In the genomic region with DNA sequence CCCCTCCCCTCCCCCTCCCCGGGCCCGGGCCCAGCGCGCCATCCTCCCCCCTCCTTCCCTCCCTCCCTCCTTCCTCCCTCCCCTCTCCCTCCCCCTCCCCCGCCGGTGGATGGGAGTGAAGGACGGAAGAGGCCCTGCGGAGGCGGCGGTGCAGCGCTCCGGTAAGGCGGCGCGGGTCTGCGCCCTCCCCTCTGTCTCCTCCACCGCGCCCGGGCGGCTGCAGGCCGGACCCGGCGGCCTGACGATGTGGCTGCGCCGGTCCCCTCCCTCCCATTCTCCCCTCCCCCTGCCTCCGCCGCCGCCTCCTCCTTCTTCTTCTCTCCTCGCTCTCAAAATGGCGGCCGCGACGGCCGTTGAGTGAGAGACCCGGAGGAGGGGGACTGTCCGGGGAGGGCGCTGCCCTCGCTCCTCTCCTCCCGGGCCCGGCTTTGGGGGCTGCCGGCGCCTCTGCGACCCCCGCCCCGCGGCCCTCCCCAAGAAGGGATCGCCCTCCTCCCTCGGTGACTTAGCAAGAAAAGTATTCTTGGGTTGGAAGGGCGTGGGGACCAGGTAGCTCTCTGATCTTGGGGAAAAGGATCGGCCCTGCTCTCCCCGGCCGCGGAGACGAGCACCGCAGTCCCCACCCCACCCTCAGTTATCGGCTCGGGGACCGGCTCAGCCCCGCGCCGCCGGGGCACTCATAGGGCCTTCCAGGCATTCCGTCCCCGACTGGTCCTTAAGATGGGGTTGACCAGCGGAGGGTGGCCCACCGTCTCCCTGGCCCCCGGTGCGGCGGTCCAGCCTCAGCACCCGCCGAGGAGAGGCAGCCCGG, we compare ENCODE assay signal across 8 cellular contexts. TPM values are rescaled to one million over a fixed set of nuclear protein-coding genes. Genes with fewer than 3 reads are reported as not detected.
DNase-seq lines count a peak whose midpoint lies in the region; ATAC-seq and TF ChIP-seq lines count a peak whose summit lies in the region.

No MANE protein-coding gene starts in this region.

- H3K9ac ChIP-seq in HUES6 (ENCODE audit: low read length) (peak overlapping the region; percentile 91), neural progenitor cell (peak overlapping the region; percentile 98)

- H3K27ac Mint-ChIP-seq in neural progenitor cell = no peak overlapping the region

- H3K27ac ChIP-seq in HUES6 (ENCODE audit: low read depth, low read length) (peak overlapping the region; percentile 98), neural progenitor cell (peak overlapping the region; percentile 99)

- H3K4me1 ChIP-seq in HUES6 (ENCODE audit: control insufficient read depth, insufficient read depth, low read length) (peaks cover 6% of the 10 kb centered on the region), neural progenitor cell (peaks cover 12% of the 10 kb centered on the region)

- no peaks in the 10 kb centered on the region for H3K9me3 ChIP-seq in HUES6 (ENCODE audit: control insufficient read depth, insufficient read depth, low read depth, low read length)
- H3K9me3 ChIP-seq in neural progenitor cell (ENCODE audit: low read depth) = no peaks in the 10 kb centered on the region

- H3K36me3 ChIP-seq in HUES6 (ENCODE audit: control insufficient read depth, insufficient read depth, low read length) (no peaks in the 10 kb centered on the region), neural progenitor cell (no peaks in the 10 kb centered on the region)

- H3K27me3 ChIP-seq in HUES6 (ENCODE audit: control insufficient read depth, insufficient read depth, low read length) (no peaks in the 10 kb centered on the region), neural progenitor cell (no peaks in the 10 kb centered on the region)

- peak; percentile 46 for ATAC-seq in GM21447 (IDR thresholded peaks at IDR 0.05; ENCODE audit: unreplicated experiment)

- H2AFZ ChIP-seq in neural progenitor cell (replicated peaks) = peak overlapping the region; percentile 60

- H3K4me2 ChIP-seq in neural progenitor cell = peak overlapping the region; percentile 93

- peaks cover 24% of the 10 kb centered on the region for H3F3A ChIP-seq in neural progenitor cell (ENCODE audit: low read depth)

- H3K4me3 ChIP-seq in HUES6 (ENCODE audit: low read depth, low read length) (peak overlapping the region; percentile 83), foreskin fibroblast (ENCODE audit: low read depth in 1 of 2, low read length in 2 of 2) (peak overlapping the region; percentile 78 to 95), neural progenitor cell (peak overlapping the region; percentile 99)

- peaks cover 9% of the 10 kb centered on the region for H3K27me3 Mint-ChIP-seq in neural progenitor cell (ENCODE audit: insufficient read depth, low read depth)

- peaks cover 3% of the 10 kb centered on the region for H3K9me3 Mint-ChIP-seq in neural progenitor cell

- peak overlapping the region; percentile 96 for H3K4me3 Mint-ChIP-seq in neural progenitor cell

- DNase-seq in DMS114 treated with DMSO at 0.1 percent for 48 hours (lab: John Stamatoyannopoulos, UW; ENCODE audit: unreplicated experiment) (peak; percentile 55), SHP77 (lab: John Stamatoyannopoulos, UW) (peak; percentile 73 to 81), activated gamma-delta T cell treated with Interleukin-2 at 50 U/mL for 16 hours (peak; percentile 80), foreskin fibroblast (peak; percentile 61 to 83), neural progenitor cell (ENCODE audit: low spot score) (peak; percentile 95), stromal cell of bone marrow (ENCODE audit: low read depth) (peak; percentile 56)

- peaks cover 15% of the 10 kb centered on the region for H3K4me1 Mint-ChIP-seq in neural progenitor cell

- H3K79me2 ChIP-seq in neural progenitor cell (ENCODE audit: low read depth) = peaks cover 54% of the 10 kb centered on the region

- peaks cover 11% of the 10 kb centered on the region for H3K36me3 Mint-ChIP-seq in neural progenitor cell

- H4K20me1 ChIP-seq in neural progenitor cell (ENCODE audit: low read depth) = peaks cover 48% of the 10 kb centered on the region

- TF ChIP-seq CTCF in foreskin fibroblast (IDR thresholded peaks at IDR 0.05; ENCODE audit: low read depth, low read length) (no peak), neural progenitor cell (IDR thresholded peaks at IDR 0.05) (no peak)

RNA-seq across cellular contexts. Expression of gene PAFAH1B1, which starts 0.6 kb away (rescaled TPM):
- 177 and 209 TPM in 2 replicates for total RNA-seq in neural progenitor cell (ENCODE audit: low replicate concordance)

Comparison
In these comparisons a context has a peak if more than half of its experiments do, and no peak if none do; other contexts are left out.
1. Peak in every context shown above with its lines: DNase-seq, ATAC-seq, H3K4me3 ChIP-seq and H3K27ac ChIP-seq.